8 cellular contexts compared by ENCODE assay signal in genomic region chr12:126784328-126784921, GRCh38.
A peak's percentile ranks its signal among the peaks of the same experiment; 100 is the strongest.
DNase-seq lines count a peak whose midpoint lies in the region; ATAC-seq and TF ChIP-seq lines count a peak whose summit lies in the region.

No MANE protein-coding gene starts in this region.

- DNase-seq in CD4-positive, alpha-beta memory T cell = peak in 3 of 5 donors; percentile 17 to 45 (median 26)
- DNase-seq in H9 (peak; percentile 86), PC-3 (peak; percentile 81), T47D (ENCODE audit: low read depth in 1 of 2, low spot score in 1 of 2) (peak; percentile 23 to 76), medulla oblongata (ENCODE audit: extremely low spot score) (peak; percentile 30)

- H4K91ac ChIP-seq in H9 (ENCODE audit: insufficient read length, low read depth, low read length) = no peak overlapping the region

- peaks cover 0 to 1% of the 10 kb centered on the region in 2 donors for H3K27me3 Mint-ChIP-seq in CD4-positive, alpha-beta memory T cell
- H3K27me3 Mint-ChIP-seq in H9 (ENCODE audit: low read depth) = peaks cover 10% of the 10 kb centered on the region

- H3K9ac ChIP-seq in H9 (ENCODE audit: extremely low read depth, insufficient read length, low read length) = no peak overlapping the region
- H3K9ac ChIP-seq in PC-3 (ENCODE audit: low read length) = no peak overlapping the region

- H3K27me3 ChIP-seq in CD4-positive, alpha-beta memory T cell (ENCODE audit: insufficient read depth, low read length) = no peaks in the 10 kb centered on the region
- H3K27me3 ChIP-seq in H9 (ENCODE audit: insufficient read depth, low read length) = no peaks in the 10 kb centered on the region
- H3K27me3 ChIP-seq in PC-3 (ENCODE audit: low read length) = peaks cover 76% of the 10 kb centered on the region

- H3T11ph ChIP-seq in H9 (ENCODE audit: low read length) = no peak overlapping the region

- H3F3A ChIP-seq in PC-3 (ENCODE audit: low read length, unreplicated experiment) = no peaks in the 10 kb centered on the region

- no peak overlapping the region for H2BK15ac ChIP-seq in H9 (ENCODE audit: low read depth, low read length)

- H2BK12ac ChIP-seq in H9 (ENCODE audit: insufficient read length, low read depth, low read length) = no peak overlapping the region

- H3K4me3 Mint-ChIP-seq in CD4-positive, alpha-beta memory T cell = no peak overlapping the region
- H3K4me3 Mint-ChIP-seq in H9 = no peak overlapping the region

- H3K9me3 ChIP-seq in CD4-positive, alpha-beta memory T cell (ENCODE audit: control insufficient read depth in 1 of 2, low read length in 2 of 2) = no peaks in the 10 kb centered on the region
- no peaks in the 10 kb centered on the region for H3K9me3 ChIP-seq in H9 (ENCODE audit: control insufficient read depth, low read depth, low read length)
- no peaks in the 10 kb centered on the region for H3K9me3 ChIP-seq in PC-3 (ENCODE audit: low read length)

- H4K20me1 ChIP-seq in H9 (ENCODE audit: control insufficient read depth, insufficient read depth, insufficient read length) (no peaks in the 10 kb centered on the region), PC-3 (ENCODE audit: low read length) (no peaks in the 10 kb centered on the region)

- in situ Hi-C loops in T47D (cut with HindIII; ENCODE audit: low pct_unique_long_range_greater_than_20kb, low sequenced_read_pairs) = no loop called here

- no peak overlapping the region for H3K27ac ChIP-seq in CD4-positive, alpha-beta memory T cell (ENCODE audit: low read depth, low read length)
- H3K27ac ChIP-seq in H9 (ENCODE audit: insufficient read length, low read depth, low read length) = no peak overlapping the region
- no peak overlapping the region for H3K27ac ChIP-seq in PC-3 (ENCODE audit: low read length)

- peak; percentile 85 for TF ChIP-seq CTCF in H9 (conservative IDR thresholded peaks at IDR 0.05)
- peak; percentile 95 for TF ChIP-seq CTCF in PC-3 (conservative IDR thresholded peaks at IDR 0.05; ENCODE audit: low read depth, low read length)

- H2BK20ac ChIP-seq in H9 (ENCODE audit: low read depth, low read length, poor library complexity, severe bottlenecking) = no peak overlapping the region

- H3K4me1 Mint-ChIP-seq in CD4-positive, alpha-beta memory T cell = peaks cover 8 to 41% (median 23%) of the 10 kb centered on the region in 4 donors
- H3K4me1 Mint-ChIP-seq in H9 = peaks cover 3% of the 10 kb centered on the region in 2 experiments

- no peak overlapping the region for H2AFZ ChIP-seq in H9 (ENCODE audit: low read length)
- H2AFZ ChIP-seq in PC-3 (ENCODE audit: low read length) = 0 out of 2 replicates have a peak overlapping the region, but pooled peaks have one; percentile 21

- H3K36me3 Mint-ChIP-seq in CD4-positive, alpha-beta memory T cell = no peaks in the 10 kb centered on the region
- H3K36me3 Mint-ChIP-seq in H9 (ENCODE audit: insufficient read depth in 1 of 3, low read depth in 3 of 3) = no peaks in the 10 kb centered on the region; a peak in 1 of 7 replicates

- no peak overlapping the region for H3K4ac ChIP-seq in H9 (ENCODE audit: low read depth, low read length)

- WGBS in H9 (ENCODE audit: extremely low coverage, insufficient read length, low lambda C conversion rate) = no CpG with 5 or more reads among the region's 9 CpGs

- no TSS peak for BruUV-seq in PC-3 (replicated peaks; lab: Mats Ljungman, UMichigan)

- no peak overlapping the region for H3K4me3 ChIP-seq in CD4-positive, alpha-beta memory T cell (ENCODE audit: low read length in 2 of 2)
- no peak overlapping the region for H3K4me3 ChIP-seq in PC-3 (ENCODE audit: low read length)

- no peaks in the 10 kb centered on the region for H3K79me1 ChIP-seq in H9 (ENCODE audit: insufficient read depth, low read depth, low read length, poor library complexity, severe bottlenecking)

- no peak overlapping the region for H3K4me2 ChIP-seq in H9 (ENCODE audit: insufficient read depth, insufficient read length, low read length)
- H3K4me2 ChIP-seq in PC-3 (ENCODE audit: low read length) = no peak overlapping the region

- ATAC-seq in PC-3 = peak; percentile 84
- no peak for ATAC-seq in GM18517 (IDR thresholded peaks at IDR 0.05; ENCODE audit: unreplicated experiment)
- no peak for ATAC-seq in HG02885 (IDR thresholded peaks at IDR 0.05; ENCODE audit: poor library complexity, unreplicated experiment)
- no peak for ATAC-seq in HG03280 (IDR thresholded peaks at IDR 0.05; ENCODE audit: unreplicated experiment)

- no peaks in the 10 kb centered on the region for H3K23me2 ChIP-seq in H9 (ENCODE audit: insufficient read length, low read depth, low read length, poor library complexity, severe bottlenecking)

- no peak overlapping the region for H4K8ac ChIP-seq in H9 (replicated peaks; ENCODE audit: insufficient read length, low read depth, low read length)

- CTCF ChIA-PET in CD4-positive, alpha-beta memory T cell (lab: Charles Lee; ENCODE audit: partially characterized antibody) = interaction anchor here (0.8 to 5.4 kb wide), 20 partner anchors 7 to 91 kb away, joined by 3 to 51 read pairs (median 4); no protein-coding TSS in a partner anchor
- CTCF ChIA-PET in PC-3 (lab: Charles Lee) = interaction anchor here (0.5 to 1.9 kb wide), 14 partner anchors 12 to 894 kb away, joined by 3 to 10 read pairs (median 3); no protein-coding TSS in a partner anchor

- H2BK120ac ChIP-seq in H9 (ENCODE audit: low read depth, low read length, poor library complexity, severe bottlenecking) = no peak overlapping the region

- H3K27ac Mint-ChIP-seq in CD4-positive, alpha-beta memory T cell = peak overlapping the region in 3 of 7 donors; percentile 1 to 47 (median 38)
- H3K27ac Mint-ChIP-seq in H9 = no peak overlapping the region

- H3K14ac ChIP-seq in H9 (ENCODE audit: insufficient read depth, low read length) = no peak overlapping the region

- peaks cover 4% of the 10 kb centered on the region for H3K4me1 ChIP-seq in CD4-positive, alpha-beta memory T cell (ENCODE audit: insufficient read depth, low read length)
- H3K4me1 ChIP-seq in H9 (ENCODE audit: insufficient read depth, low read length) (0 out of 2 replicates have a peak, but pooled peaks cover 1% of the 10 kb centered on the region), PC-3 (ENCODE audit: insufficient read depth, low read length) (no peaks in the 10 kb centered on the region)

- H3K18ac ChIP-seq in H9 (ENCODE audit: insufficient read length, low read depth, low read length) = no peak overlapping the region

- peaks cover 0 to 4% (median under 1%) of the 10 kb centered on the region in 8 donors for H3K9me3 Mint-ChIP-seq in CD4-positive, alpha-beta memory T cell
- no peaks in the 10 kb centered on the region for H3K9me3 Mint-ChIP-seq in H9

- no peaks in the 10 kb centered on the region for H3K36me3 ChIP-seq in CD4-positive, alpha-beta memory T cell (ENCODE audit: insufficient read depth, low read length)
- no peaks in the 10 kb centered on the region for H3K36me3 ChIP-seq in PC-3 (ENCODE audit: low read depth, low read length)

- H4K5ac ChIP-seq in H9 (ENCODE audit: insufficient read length, low read depth, low read length) = no peak overlapping the region

- no peaks in the 10 kb centered on the region for H3K9me2 ChIP-seq in PC-3 (replicated peaks; ENCODE audit: low read length)

- intact Hi-C loops in CD4-positive, alpha-beta memory T cell (cut with micrococcal nuclease) = loop anchor here (2.0 kb wide), 1 partner anchor 90 kb away; no protein-coding TSS in a partner anchor
- intact Hi-C loops in PC-3 (cut with micrococcal nuclease) = loop anchor here (1.0 to 5.0 kb wide), 4 partner anchors 90 to 597 kb away; no protein-coding TSS in a partner anchor

- H3K56ac ChIP-seq in H9 (ENCODE audit: insufficient read length, low read depth, low read length) = no peak overlapping the region

- no peak overlapping the region for H2BK5ac ChIP-seq in H9 (ENCODE audit: insufficient read length, low read length)

- no peak overlapping the region for H3K23ac ChIP-seq in H9 (ENCODE audit: insufficient read length, low read depth, low read length)

- POLR2A ChIA-PET in CD4-positive, alpha-beta memory T cell (lab: Charles Lee; ENCODE audit: partially characterized antibody) = interaction anchor here (1.0 to 2.7 kb wide), 4 partner anchors 8 to 90 kb away, joined by 3 to 11 read pairs (median 4); no protein-coding TSS in a partner anchor
- POLR2A ChIA-PET in PC-3 (lab: Charles Lee; ENCODE audit: unreplicated experiment) = interaction anchor here (0.6 kb wide), 1 partner anchor 571 kb away, joined by 4 read pairs; no protein-coding TSS in a partner anchor

- H2AK5ac ChIP-seq in H9 (ENCODE audit: insufficient read length, low read length) = no peak overlapping the region

- H3K79me2 ChIP-seq in H9 (ENCODE audit: insufficient read depth, low read length) (no peaks in the 10 kb centered on the region), PC-3 (ENCODE audit: low read length) (no peaks in the 10 kb centered on the region)

Comparison
In these comparisons a context has a peak if more than half of its experiments do, and no peak if none do; other contexts are left out.
1. DNase-seq: peak in every context shown above with its lines; median percentile 86 in H9; 81 in PC-3; 50 in T47D; 30 in medulla oblongata; 26 in CD4-positive, alpha-beta memory T cell.